In the genomic region with DNA sequence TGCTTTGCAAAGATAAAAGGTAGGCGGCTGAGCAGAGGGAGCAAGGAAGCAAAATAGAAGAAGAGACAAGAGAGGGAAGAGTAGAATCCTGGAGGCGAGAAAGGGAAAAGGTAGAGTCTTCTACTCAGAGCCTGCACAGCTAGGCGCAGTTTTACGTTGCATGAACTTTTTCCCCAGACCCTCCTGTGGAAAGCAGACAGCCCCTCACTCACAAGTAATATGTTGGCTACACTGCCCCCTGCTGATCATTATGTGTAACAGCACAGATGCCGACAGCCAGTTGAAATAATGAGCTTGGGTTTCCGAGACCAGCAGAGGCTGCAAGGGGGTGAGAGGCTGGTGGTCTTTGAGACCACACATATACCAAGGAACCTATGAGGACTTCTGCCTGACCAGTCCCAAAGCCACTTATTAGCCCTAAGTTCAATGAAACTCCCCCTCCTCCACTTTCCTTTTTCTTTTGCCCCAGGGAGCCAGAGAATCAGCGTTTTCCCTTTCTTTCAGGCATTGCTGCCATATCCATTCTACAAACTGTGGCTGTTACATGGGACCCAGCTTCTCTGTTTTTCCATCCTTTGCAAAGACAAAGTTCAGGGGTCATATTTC, we compare ENCODE assay signal across 8 cellular contexts. TPM values are rescaled to one million over a fixed set of nuclear protein-coding genes. Genes with fewer than 3 reads are reported as not detected.
A peak's percentile ranks its signal among the peaks of the same experiment; 100 is the strongest.
DNase-seq lines count a peak whose midpoint lies in the region; ATAC-seq and TF ChIP-seq lines count a peak whose summit lies in the region.

No MANE protein-coding gene starts in this region.

- H3K4me3 ChIP-seq in kidney epithelial cell (ENCODE audit: low read depth, low read length) (no peak overlapping the region), uterus (no peak overlapping the region)

- no peak overlapping the region for H3K4me3 Mint-ChIP-seq in activated naive CD4-positive, alpha-beta T cell treated with anti-CD3 and anti-CD28 coated beads, Interleukin-2, amount 10 ng/mL, durations not matched to agents 7 days and 5 days

- H3K27me3 Mint-ChIP-seq in activated naive CD4-positive, alpha-beta T cell treated with anti-CD3 and anti-CD28 coated beads, Interleukin-2, amount 10 ng/mL, durations not matched to agents 7 days and 5 days = peaks cover 3% of the 10 kb centered on the region

- peak; percentile 4 for DNase-seq in stimulated activated CD4-positive, alpha-beta T cell treated with anti-CD3 and anti-CD28 coated beads, Interleukin-1b, Interleukin-23, amount 100 ng/mL, for 48 hours
- DNase-seq in stimulated activated CD4-positive, alpha-beta T cell treated with anti-CD3 and anti-CD28 coated beads, Interleukin-4, amount 100 ng/mL, for 4 hours = no peak
- DNase-seq in NCI-H1092 (lab: John Stamatoyannopoulos, UW) (peak; percentile 48), kidney epithelial cell (ENCODE audit: low read depth) (no peak), uterus (no peak), foreskin melanocyte (no peak)
- peak; percentile 43 for DNase-seq in activated naive CD4-positive, alpha-beta T cell treated with anti-CD3 and anti-CD28 coated beads, Interleukin-2, amount 10 ng/mL, durations not matched to agents 7 days and 5 days

- H3K36me3 ChIP-seq in kidney epithelial cell (ENCODE audit: control insufficient read depth, insufficient read depth, low read length) (no peaks in the 10 kb centered on the region), uterus (no peaks in the 10 kb centered on the region)

- H3K4me1 ChIP-seq in uterus = no peaks in the 10 kb centered on the region

- H3K36me3 Mint-ChIP-seq in activated naive CD4-positive, alpha-beta T cell treated with anti-CD3 and anti-CD28 coated beads, Interleukin-2, amount 10 ng/mL, durations not matched to agents 7 days and 5 days = no peaks in the 10 kb centered on the region

- peaks cover 2% of the 10 kb centered on the region for H3K27me3 ChIP-seq in kidney epithelial cell (ENCODE audit: control insufficient read depth, insufficient read depth, low read length)
- no peaks in the 10 kb centered on the region for H3K27me3 ChIP-seq in uterus

- no peak overlapping the region for H3K27ac ChIP-seq in uterus

- TF ChIP-seq CTCF in kidney epithelial cell (IDR thresholded peaks at IDR 0.05; ENCODE audit: insufficient read depth, low read length, poor library complexity, severe bottlenecking) = peak; percentile 69
- peak; percentile 32 to 48 (median 44) for TF ChIP-seq CTCF in uterus (IDR thresholded peaks at IDR 0.05)

- no peak for ATAC-seq in HG03175 (IDR thresholded peaks at IDR 0.05; ENCODE audit: unreplicated experiment)

- H3K27ac Mint-ChIP-seq in activated naive CD4-positive, alpha-beta T cell treated with anti-CD3 and anti-CD28 coated beads, Interleukin-2, amount 10 ng/mL, durations not matched to agents 7 days and 5 days = no peak overlapping the region

- no peak for TF ChIP-seq POLR2A in uterus (IDR thresholded peaks at IDR 0.05)

- intact Hi-C loops in uterus (cut with DNase I; ENCODE audit: low total_unique reads) = no loop called here

- no peaks in the 10 kb centered on the region for H3K9me3 ChIP-seq in uterus

- H3K4me1 Mint-ChIP-seq in activated naive CD4-positive, alpha-beta T cell treated with anti-CD3 and anti-CD28 coated beads, Interleukin-2, amount 10 ng/mL, durations not matched to agents 7 days and 5 days = no peaks in the 10 kb centered on the region

- H3K9me3 Mint-ChIP-seq in activated naive CD4-positive, alpha-beta T cell treated with anti-CD3 and anti-CD28 coated beads, Interleukin-2, amount 10 ng/mL, durations not matched to agents 7 days and 5 days = no peaks in the 10 kb centered on the region

- CTCF ChIA-PET in activated naive CD4-positive, alpha-beta T cell treated with anti-CD3 and anti-CD28 coated beads, Interleukin-2, amount 10 ng/mL, durations not matched to agents 7 days and 5 days (lab: Charles Lee) = interaction anchor here (0.7 to 2.5 kb wide), 15 partner anchors 9 to 673 kb away, joined by 3 to 15 read pairs (median 4); partner anchors contain the start of gene CMTR2

RNA-seq across cellular contexts. Expression of gene CMTR2, which starts 22.5 kb away (rescaled TPM):
- total RNA-seq in kidney epithelial cell (30.9 and 36.9 TPM in 2 replicates), uterus (10 to 100 TPM; 12.0 to 79.6 (median 14.0) TPM)

RNA-seq across cellular contexts. Expression of gene CALB2, which starts 46.9 kb away (rescaled TPM):
- total RNA-seq in kidney epithelial cell (5.0 and 6.2 TPM in 2 replicates), uterus (1 to 10 TPM in 1 of 4 donors, not detected in 3; 2.5 TPM)

Comparison
In these comparisons a context has a peak if more than half of its experiments do, and no peak if none do; other contexts are left out.
1. DNase-seq: peak in stimulated activated CD4-positive, alpha-beta T cell treated with anti-CD3 and anti-CD28 coated beads, Interleukin-1b, Interleukin-23, amount 100 ng/mL, for 48 hours (single experiment), NCI-H1092 (single experiment) and activated naive CD4-positive, alpha-beta T cell treated with anti-CD3 and anti-CD28 coated beads, Interleukin-2, amount 10 ng/mL, durations not matched to agents 7 days and 5 days (single experiment); none in stimulated activated CD4-positive, alpha-beta T cell treated with anti-CD3 and anti-CD28 coated beads, Interleukin-4, amount 100 ng/mL, for 4 hours (0 of 2), kidney epithelial cell (single experiment), uterus (0 of 2) and foreskin melanocyte (single experiment).